8 cellular contexts compared by ENCODE assay signal in the genomic region with DNA sequence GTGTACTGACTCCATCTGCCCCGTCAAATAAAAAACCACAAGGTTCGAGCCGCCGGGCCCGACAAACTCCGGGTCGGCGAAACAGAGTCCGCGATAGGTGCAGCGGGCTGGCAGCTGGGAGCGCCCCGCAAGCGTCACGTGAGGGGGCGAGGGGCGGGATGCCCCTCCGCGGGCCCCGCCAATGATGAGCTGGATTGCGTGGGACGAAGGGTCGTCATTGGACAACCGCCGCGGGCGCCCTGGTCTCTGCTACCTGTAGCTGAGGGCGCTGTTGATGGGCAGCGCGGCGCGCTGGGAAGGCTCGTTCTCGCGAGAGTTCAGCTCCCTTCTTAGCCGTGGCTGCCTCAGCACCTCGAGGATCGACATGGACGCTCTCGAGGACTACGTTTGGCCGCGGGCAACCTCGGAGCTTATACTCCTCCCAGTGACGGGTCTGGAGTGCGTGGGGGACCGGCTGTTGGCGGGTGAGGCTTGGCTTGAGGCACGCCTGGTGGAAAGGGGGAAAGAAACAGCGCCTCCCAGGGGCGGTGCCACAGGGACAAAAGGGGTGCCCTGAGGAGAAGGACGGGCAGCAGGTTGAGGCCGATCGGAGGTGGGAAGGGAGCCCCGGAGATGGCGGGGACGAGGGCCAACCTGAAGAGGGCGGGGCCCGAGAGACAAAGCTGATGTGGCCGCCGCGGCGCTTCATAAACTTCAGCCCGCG. TPM values are rescaled to one million over a fixed set of nuclear protein-coding genes. Genes with fewer than 3 reads are reported as not detected.
DNase-seq lines count a peak whose midpoint lies in the region; ATAC-seq and TF ChIP-seq lines count a peak whose summit lies in the region.

A gene with protein sequence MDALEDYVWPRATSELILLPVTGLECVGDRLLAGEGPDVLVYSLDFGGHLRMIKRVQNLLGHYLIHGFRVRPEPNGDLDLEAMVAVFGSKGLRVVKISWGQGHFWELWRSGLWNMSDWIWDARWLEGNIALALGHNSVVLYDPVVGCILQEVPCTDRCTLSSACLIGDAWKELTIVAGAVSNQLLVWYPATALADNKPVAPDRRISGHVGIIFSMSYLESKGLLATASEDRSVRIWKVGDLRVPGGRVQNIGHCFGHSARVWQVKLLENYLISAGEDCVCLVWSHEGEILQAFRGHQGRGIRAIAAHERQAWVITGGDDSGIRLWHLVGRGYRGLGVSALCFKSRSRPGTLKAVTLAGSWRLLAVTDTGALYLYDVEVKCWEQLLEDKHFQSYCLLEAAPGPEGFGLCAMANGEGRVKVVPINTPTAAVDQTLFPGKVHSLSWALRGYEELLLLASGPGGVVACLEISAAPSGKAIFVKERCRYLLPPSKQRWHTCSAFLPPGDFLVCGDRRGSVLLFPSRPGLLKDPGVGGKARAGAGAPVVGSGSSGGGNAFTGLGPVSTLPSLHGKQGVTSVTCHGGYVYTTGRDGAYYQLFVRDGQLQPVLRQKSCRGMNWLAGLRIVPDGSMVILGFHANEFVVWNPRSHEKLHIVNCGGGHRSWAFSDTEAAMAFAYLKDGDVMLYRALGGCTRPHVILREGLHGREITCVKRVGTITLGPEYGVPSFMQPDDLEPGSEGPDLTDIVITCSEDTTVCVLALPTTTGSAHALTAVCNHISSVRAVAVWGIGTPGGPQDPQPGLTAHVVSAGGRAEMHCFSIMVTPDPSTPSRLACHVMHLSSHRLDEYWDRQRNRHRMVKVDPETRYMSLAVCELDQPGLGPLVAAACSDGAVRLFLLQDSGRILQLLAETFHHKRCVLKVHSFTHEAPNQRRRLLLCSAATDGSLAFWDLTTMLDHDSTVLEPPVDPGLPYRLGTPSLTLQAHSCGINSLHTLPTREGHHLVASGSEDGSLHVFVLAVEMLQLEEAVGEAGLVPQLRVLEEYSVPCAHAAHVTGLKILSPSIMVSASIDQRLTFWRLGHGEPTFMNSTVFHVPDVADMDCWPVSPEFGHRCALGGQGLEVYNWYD (plus strand): TSS at position 324 of the 703 bp plus-strand sequence. CDS start 41 bp downstream, at position 365.

- no peaks in the 10 kb centered on the region for H3K27me3 ChIP-seq in left ventricle myocardium inferior (ENCODE audit: low read depth)

- DNase-seq in GM13977 (ENCODE audit: low spot score) (peak; percentile 98), NCI-H146 treated with DMSO at 0.1 percent for 48 hours (lab: John Stamatoyannopoulos, UW; ENCODE audit: unreplicated experiment) (peak; percentile 92), amniotic stem cell (lab: John Stamatoyannopoulos, UW) (peak; percentile 84), left ventricle myocardium inferior (peak; percentile 97), progenitor cell of endocrine pancreas (ENCODE audit: low spot score, unreplicated experiment) (peak; percentile 92), ureter (ENCODE audit: low spot score) (peak; percentile 98)

- TF ChIP-seq CTCF in GM13977 (IDR thresholded peaks at IDR 0.05; ENCODE audit: extremely low read depth, insufficient read depth, missing control alignments), result peak; percentile 42
- peak; percentile 55 for TF ChIP-seq CTCF in left ventricle myocardium inferior (IDR thresholded peaks at IDR 0.05; ENCODE audit: borderline replicate concordance)
- TF ChIP-seq CTCF in progenitor cell of endocrine pancreas (IDR thresholded peaks at IDR 0.05; ENCODE audit: unreplicated experiment), result peak; percentile 26

- peak within 1 kb of the TSS; percentile 100 for H3K4me3 Mint-ChIP-seq in progenitor cell of endocrine pancreas (ENCODE audit: low read depth)

- intact Hi-C loops in T-helper 1 cell treated with Interleukin-12 subunit alpha and Interleukin-12 subunit beta and Interleukin-4 antibody, amounts not matched to agents 30 ng/mL and 1 ng/mL, for 36 hours (cut with micrococcal nuclease), result loop anchor here (1.0 to 10.0 kb wide), 14 partner anchors 14 to 930 kb away; partner anchors contain the start of genes APEH, ARIH2, CELSR3 and IMPDH2
- intact Hi-C loops in left ventricle myocardium inferior (cut with micrococcal nuclease), result no loop called here

- H3K9me3 Mint-ChIP-seq in progenitor cell of endocrine pancreas (ENCODE audit: low read depth), result no peaks in the 10 kb centered on the region

- peak within 1 kb of the TSS; percentile 98 for H3K27ac ChIP-seq in left ventricle myocardium inferior (replicated peaks)

- H3K4me1 ChIP-seq in left ventricle myocardium inferior, result peaks cover 38% of the 10 kb centered on the region

- peaks cover 9% of the 10 kb centered on the region for H3K36me3 ChIP-seq in left ventricle myocardium inferior

- H3K4me1 Mint-ChIP-seq in progenitor cell of endocrine pancreas (ENCODE audit: low read depth), result peaks cover 23% of the 10 kb centered on the region

- in situ Hi-C loops in GM13977 (cut with MboI; ENCODE audit: low pct_unique_long_range_greater_than_20kb, low sequenced_read_pairs, unreplicated experiment), result no loop called here

- peaks cover 8% of the 10 kb centered on the region for H3K27me3 Mint-ChIP-seq in progenitor cell of endocrine pancreas

- H3K4me3 ChIP-seq in left ventricle myocardium inferior, result peak within 1 kb of the TSS; percentile 91

- ATAC-seq in HG02884 (IDR thresholded peaks at IDR 0.05; ENCODE audit: unreplicated experiment), result peak; percentile 81

- H3K9me3 ChIP-seq in left ventricle myocardium inferior (replicated peaks), result no peaks in the 10 kb centered on the region

- peaks cover 23% of the 10 kb centered on the region for H3K36me3 Mint-ChIP-seq in progenitor cell of endocrine pancreas (ENCODE audit: insufficient read depth)

- H3K27ac Mint-ChIP-seq in progenitor cell of endocrine pancreas, result peak within 1 kb of the TSS; percentile 100

RNA-seq across cellular contexts. Expression of the gene that starts here (rescaled TPM):
- total RNA-seq in T-helper 1 cell treated with Interleukin-12 subunit alpha and Interleukin-12 subunit beta and Interleukin-4 antibody, amounts not matched to agents 30 ng/mL and 1 ng/mL, for 36 hours, result 148 and 151 TPM in 2 replicates
- total RNA-seq in left ventricle myocardium inferior, result 79.0 TPM
- 369 and 414 TPM in 2 replicates for total RNA-seq in progenitor cell of endocrine pancreas
- total RNA-seq in ureter, result 210 TPM

Comparison
In these comparisons a context has a peak if more than half of its experiments do, and no peak if none do; other contexts are left out.
1. Peak in every context shown above with its lines: DNase-seq, ATAC-seq, H3K4me3 ChIP-seq and H3K27ac ChIP-seq.